13 cellular contexts compared by ENCODE assay signal in the genomic region with DNA sequence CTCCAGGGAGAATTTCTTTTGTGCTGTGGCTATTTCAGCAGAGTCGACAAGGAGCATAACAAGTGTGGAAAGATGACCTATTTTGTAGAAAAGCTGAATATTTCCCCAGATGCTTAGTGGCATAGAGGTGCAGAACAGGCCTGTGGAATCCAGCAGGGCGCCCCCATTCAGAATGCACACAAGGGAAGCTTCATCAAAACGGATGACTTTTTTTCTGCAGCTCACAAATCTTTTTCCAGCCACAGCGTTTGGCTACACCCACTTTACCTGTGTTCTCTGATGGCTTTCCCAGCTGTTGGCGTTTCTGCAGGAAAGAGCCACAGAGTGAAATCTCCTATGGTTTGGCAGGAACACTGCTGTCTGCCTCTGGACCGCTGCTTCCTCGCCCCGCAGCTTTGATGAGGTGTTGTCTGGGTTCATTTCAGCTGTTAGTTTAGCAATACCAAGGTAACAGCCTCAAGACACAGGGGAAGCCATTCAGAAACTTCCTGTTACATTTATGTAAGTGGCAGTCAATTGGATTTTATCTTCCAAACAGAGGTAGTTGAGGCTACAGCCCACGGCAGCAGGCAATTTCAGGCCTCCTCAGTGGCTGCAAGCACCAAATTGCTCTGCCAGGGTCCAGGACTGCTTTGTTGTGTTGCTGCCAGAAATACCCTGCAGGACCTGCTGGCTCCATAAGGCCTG.
DNase-seq lines count a peak whose midpoint lies in the region; ATAC-seq and TF ChIP-seq lines count a peak whose summit lies in the region.
"Had no signal": no experiment of that assay in that cellular context is flagged by ENCODE, and none has a peak within 500 bp of the region (broad histone marks: within the 10 kb centered on the region; RNA-seq: fewer than 3 reads in every experiment).

No MANE protein-coding gene starts in this region.

- H3K27ac Mint-ChIP-seq in activated naive CD8-positive, alpha-beta T cell: peak overlapping the region; percentile 28
- no peak overlapping the region for H3K27ac Mint-ChIP-seq in activated naive CD8-positive, alpha-beta T cell treated with anti-CD3 and anti-CD28 coated beads, Interleukin-2, amount 50 U/mL, for 24 hours
- H3K27ac Mint-ChIP-seq in T-helper 17 cell: peak overlapping the region; percentile 29
- H3K27ac Mint-ChIP-seq: dendritic cell treated with granulocyte-macrophage colony-stimulating factor and Interleukin-4, amounts not matched to agents 40 ng/mL and 50 ng/mL, for 4 days; neural progenitor cell had no signal

- peaks cover 28% of the 10 kb centered on the region for H3K4me1 Mint-ChIP-seq in activated naive CD8-positive, alpha-beta T cell (ENCODE audit: low read depth)
- peaks cover 15% of the 10 kb centered on the region for H3K4me1 Mint-ChIP-seq in activated naive CD8-positive, alpha-beta T cell treated with anti-CD3 and anti-CD28 coated beads, Interleukin-2, amount 50 U/mL, for 24 hours
- H3K4me1 Mint-ChIP-seq in T-helper 17 cell: peaks cover 24% of the 10 kb centered on the region

- H3K27me3 Mint-ChIP-seq in activated naive CD8-positive, alpha-beta T cell: no peaks in the 10 kb centered on the region
- H3K27me3 Mint-ChIP-seq in activated naive CD8-positive, alpha-beta T cell treated with anti-CD3 and anti-CD28 coated beads, Interleukin-2, amount 50 U/mL, for 24 hours: no peaks in the 10 kb centered on the region
- no peaks in the 10 kb centered on the region for H3K27me3 Mint-ChIP-seq in T-helper 17 cell
- H3K27me3 Mint-ChIP-seq: dendritic cell treated with granulocyte-macrophage colony-stimulating factor and Interleukin-4, amounts not matched to agents 40 ng/mL and 50 ng/mL, for 4 days had no signal

- DNase-seq in activated naive CD8-positive, alpha-beta T cell treated with anti-CD3 and anti-CD28 coated beads, Interleukin-2, amount 50 U/mL, for 24 hours: no peak
- DNase-seq in Jurkat, Clone E6-1 (ENCODE audit: low read depth, low spot score): peak; percentile 73
- DNase-seq in T-helper 17 cell (no peak), renal cortical epithelial cell (ENCODE audit: low read depth) (peak; percentile 33), GM10266 (ENCODE audit: extremely low spot score) (no peak), mucosa of gallbladder (ENCODE audit: low spot score) (no peak)
- DNase-seq: amniotic stem cell, mesendoderm, SJCRH30 had no signal

- no peaks in the 10 kb centered on the region for H3K9me3 ChIP-seq in T-helper 17 cell (ENCODE audit: control insufficient read depth, low read length, poor library complexity, severe bottlenecking)
- H3K9me3 ChIP-seq: SJCRH30 had no signal

- peaks cover 3% of the 10 kb centered on the region for H3K36me3 Mint-ChIP-seq in activated naive CD8-positive, alpha-beta T cell
- H3K36me3 Mint-ChIP-seq in activated naive CD8-positive, alpha-beta T cell treated with anti-CD3 and anti-CD28 coated beads, Interleukin-2, amount 50 U/mL, for 24 hours (ENCODE audit: low read depth): no peaks in the 10 kb centered on the region
- H3K36me3 Mint-ChIP-seq in T-helper 17 cell (ENCODE audit: low read depth): peaks cover 6% of the 10 kb centered on the region

- no peaks in the 10 kb centered on the region for H3K9me3 Mint-ChIP-seq in activated naive CD8-positive, alpha-beta T cell (ENCODE audit: low read depth)
- no peaks in the 10 kb centered on the region for H3K9me3 Mint-ChIP-seq in activated naive CD8-positive, alpha-beta T cell treated with anti-CD3 and anti-CD28 coated beads, Interleukin-2, amount 50 U/mL, for 24 hours
- H3K9me3 Mint-ChIP-seq: dendritic cell treated with granulocyte-macrophage colony-stimulating factor and Interleukin-4, amounts not matched to agents 40 ng/mL and 50 ng/mL, for 4 days; neural progenitor cell had no signal

- no peak for ATAC-seq in activated naive CD8-positive, alpha-beta T cell treated with anti-CD3 and anti-CD28 coated beads, Interleukin-2, amount 50 U/mL, for 24 hours
- ATAC-seq in T-helper 17 cell (peak; percentile 68), GM21528 (IDR thresholded peaks at IDR 0.05; ENCODE audit: low FRiP score, unreplicated experiment) (no peak)

- TF ChIP-seq CTCF in GM10266 (IDR thresholded peaks at IDR 0.05; ENCODE audit: control insufficient read depth, insufficient read depth, low read depth, missing control alignments): no peak

- H3K4me3 ChIP-seq in Jurkat, Clone E6-1 (ENCODE audit: low read length): no peak overlapping the region
- H3K4me3 ChIP-seq: neural progenitor cell, SJCRH30 had no signal

- peak overlapping the region; percentile 30 for H3K4me3 Mint-ChIP-seq in activated naive CD8-positive, alpha-beta T cell
- H3K4me3 Mint-ChIP-seq in activated naive CD8-positive, alpha-beta T cell treated with anti-CD3 and anti-CD28 coated beads, Interleukin-2, amount 50 U/mL, for 24 hours: no peak overlapping the region
- H3K4me3 Mint-ChIP-seq in T-helper 17 cell: peak overlapping the region; percentile 66
- H3K4me3 Mint-ChIP-seq: dendritic cell treated with granulocyte-macrophage colony-stimulating factor and Interleukin-4, amounts not matched to agents 40 ng/mL and 50 ng/mL, for 4 days; neural progenitor cell had no signal

Comparison
In these comparisons a context has a peak if more than half of its experiments do, and no peak if none do; other contexts are left out.
1. DNase-seq: peak in Jurkat, Clone E6-1 (single experiment) and renal cortical epithelial cell (single experiment); none in activated naive CD8-positive, alpha-beta T cell treated with anti-CD3 and anti-CD28 coated beads, Interleukin-2, amount 50 U/mL, for 24 hours (single experiment), T-helper 17 cell (0 of 3), GM10266 (single experiment) and mucosa of gallbladder (single experiment).